In the genomic region with DNA sequence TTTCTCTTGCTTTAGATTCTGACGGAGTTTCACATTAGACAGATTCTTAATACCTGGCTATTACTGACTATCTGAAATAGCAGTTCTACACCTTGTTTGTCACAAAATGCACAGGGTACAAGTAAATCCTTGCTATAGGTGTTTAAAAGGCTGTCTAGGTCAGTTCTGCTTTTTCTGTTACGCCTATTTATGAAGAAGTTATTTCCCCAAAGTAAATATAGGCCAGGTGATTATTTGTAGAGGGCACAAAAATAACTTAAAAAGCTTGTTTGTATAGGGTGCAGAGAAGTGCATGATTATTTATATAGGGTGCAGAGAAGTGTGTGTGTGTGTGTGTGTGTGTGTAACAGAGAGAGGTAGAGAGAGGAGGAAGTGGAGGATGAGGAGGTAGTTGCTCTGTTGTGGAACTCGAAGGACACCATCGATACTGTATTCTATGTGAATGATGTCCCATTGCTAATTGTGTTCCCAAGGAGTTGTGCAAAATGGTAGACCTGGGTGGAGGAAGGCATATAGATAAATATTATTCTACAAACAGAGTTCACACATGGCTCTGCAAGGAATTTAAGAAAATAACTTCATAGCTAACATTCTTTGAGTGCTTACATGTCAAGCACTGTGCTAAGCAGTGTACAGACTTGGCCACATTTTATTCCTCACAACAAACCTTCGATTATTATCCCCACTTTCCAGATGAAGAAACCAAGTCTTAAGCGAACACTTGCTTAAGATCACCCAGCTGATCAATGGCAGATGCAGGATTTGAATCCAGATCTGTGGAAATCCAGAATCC, we compare ENCODE assay signal across 25 cellular contexts.
A peak's percentile ranks its signal among the peaks of the same experiment; 100 is the strongest.
DNase-seq lines count a peak whose midpoint lies in the region; ATAC-seq, FAIRE-seq and TF ChIP-seq lines count a peak whose summit lies in the region.
"Had no signal": no experiment of that assay in that cellular context is flagged by ENCODE, and none has a peak within 500 bp of the region (broad histone marks: within the 10 kb centered on the region; RNA-seq: fewer than 3 reads in every experiment).

No MANE protein-coding gene starts in this region.

- intact Hi-C loops in HepG2 (cut with micrococcal nuclease; ENCODE audit: unreplicated experiment): no loop called here

- in situ Hi-C loops in HepG2 (cut with HindIII; ENCODE audit: extremely low pct_ligation_motif_present, low pct_unique_long_range_greater_than_20kb): no loop called here

- no peak overlapping the region for H2BK5ac ChIP-seq in mesenchymal stem cell (ENCODE audit: low read depth, low read length, poor library complexity, severe bottlenecking)

- H3K36me3 Mint-ChIP-seq in brain (no peaks in the 10 kb centered on the region), naive B cell (peaks cover 7 to 8% of the 10 kb centered on the region in 2 donors)

- H2BK120ac ChIP-seq in mesenchymal stem cell (ENCODE audit: low read depth, low read length): no peak overlapping the region

- H2BK15ac ChIP-seq in mesenchymal stem cell (ENCODE audit: low read depth, poor library complexity, severe bottlenecking): no peak overlapping the region

- TF ChIP-seq CTCF in brain (conservative IDR thresholded peaks at IDR 0.05) (no peak), HepG2 (CRISPR knock-in tag; IDR thresholded peaks at IDR 0.05) (no peak)

- no TSS peak for BruUV-seq in HepG2 (replicated peaks; lab: Mats Ljungman, UMichigan)

- H3K4me3 ChIP-seq in HepG2 (replicated peaks in 1 of 3; ENCODE audit: insufficient read depth in 1 of 3, low read depth in 2 of 3, low read length in 3 of 3) (no peak overlapping the region), mesenchymal stem cell (ENCODE audit: insufficient read depth in 1 of 2, low read depth in 1 of 2, low read length in 2 of 2) (no peak overlapping the region)
- H3K4me3 ChIP-seq: breast epithelium, lung, psoas muscle had no signal

- H4K8ac ChIP-seq in mesenchymal stem cell (ENCODE audit: low read length): no peak overlapping the region

- TF ChIP-seq EP300 in HepG2 (IDR thresholded peaks at IDR 0.05; ENCODE audit: low read depth in 2 of 2, low read length in 2 of 2) (no peak), HepG2 (CRISPR knock-in tag; IDR thresholded peaks at IDR 0.05; ENCODE audit: borderline replicate concordance) (no peak)

- H2AFZ ChIP-seq in HepG2 (ENCODE audit: low read length) (no peak overlapping the region), mesenchymal stem cell (ENCODE audit: low read depth, low read length) (no peak overlapping the region)

- H3K27ac Mint-ChIP-seq in brain (peak overlapping the region in 3 of 5 experiments; percentile 65 to 83 (median 68)), naive B cell (peak overlapping the region; percentile 28 to 88 (median 69))
- H3K27ac Mint-ChIP-seq: activated T-cell treated with anti-CD3 and anti-CD28 coated beads, Interleukin-2, amount 50 U/mL, for 72 hours had no signal

- TF ChIP-seq RAD21 in HepG2 (CRISPR knock-in tag; IDR thresholded peaks at IDR 0.05): no peak

- H3K27me3 Mint-ChIP-seq in brain (no peaks in the 10 kb centered on the region), naive B cell (no peaks in the 10 kb centered on the region)

- no peak overlapping the region for H3K23ac ChIP-seq in mesenchymal stem cell (ENCODE audit: low read length in 2 of 2)

- H3K36me3 ChIP-seq in HepG2 (replicated peaks in 1 of 2; ENCODE audit: control insufficient read depth in 1 of 2, insufficient read depth in 2 of 2, low read length in 2 of 2): no peaks in the 10 kb centered on the region
- H3K36me3 ChIP-seq in mesenchymal stem cell (ENCODE audit: control insufficient read depth in 1 of 2, insufficient read depth in 2 of 2, low read depth in 1 of 2, low read length in 2 of 2): no peaks in the 10 kb centered on the region
- H3K36me3 ChIP-seq: breast epithelium, neutrophil had no signal

- peak; percentile 63 for FAIRE-seq in urothelium cell line (lab: Jason Lieb, UNC)
- FAIRE-seq in HepG2 (lab: Jason Lieb, UNC): no peak
- FAIRE-seq: kidney, TTC549 had no signal

- CTCF ChIA-PET in HepG2 (lab: Yijun Ruan, JAX; ENCODE audit: low intra/inter-chr PET ratio, low total read pairs): no interaction called here

- no peak overlapping the region for H3K4ac ChIP-seq in mesenchymal stem cell (ENCODE audit: low read depth in 1 of 2, low read length in 2 of 2)

- no peaks in the 10 kb centered on the region for H3K9me3 ChIP-seq in HepG2 (ENCODE audit: low read length)
- H3K9me3 ChIP-seq in mesenchymal stem cell (ENCODE audit: control insufficient read depth, low read length): no peaks in the 10 kb centered on the region
- H3K9me3 ChIP-seq: breast epithelium, neutrophil, psoas muscle had no signal

- POLR2A ChIA-PET in HepG2 (lab: Yijun Ruan, JAX): no interaction called here

- H3K4me3 Mint-ChIP-seq in brain (no peak overlapping the region), naive B cell (peak overlapping the region; percentile 6 to 85 (median 67))
- H3K4me3 Mint-ChIP-seq: activated T-cell treated with anti-CD3 and anti-CD28 coated beads, Interleukin-2, amount 50 U/mL, for 72 hours had no signal

- H3K9ac ChIP-seq in HepG2 (ENCODE audit: insufficient read depth, low read depth, low read length) (no peak overlapping the region), mesenchymal stem cell (ENCODE audit: low read length) (no peak overlapping the region)

- no peaks in the 10 kb centered on the region for H3K79me2 ChIP-seq in HepG2 (ENCODE audit: insufficient read depth, low read length)

- H3K4me2 ChIP-seq in HepG2 (ENCODE audit: low read depth, low read length) (no peak overlapping the region), mesenchymal stem cell (ENCODE audit: low read length, poor library complexity, severe bottlenecking) (no peak overlapping the region)

- no peak overlapping the region for H3K27ac ChIP-seq in HepG2 (ENCODE audit: extremely low read length, insufficient read depth, low read length)
- H3K27ac ChIP-seq in mesenchymal stem cell (ENCODE audit: low read length, poor library complexity, severe bottlenecking): no peak overlapping the region
- H3K27ac ChIP-seq: neutrophil, psoas muscle had no signal

- H4K91ac ChIP-seq in mesenchymal stem cell (ENCODE audit: low read length): no peak overlapping the region

- no peak for TF ChIP-seq POLR2A in HepG2 (IDR thresholded peaks at IDR 0.05; ENCODE audit: insufficient read depth in 1 of 2, low read depth in 2 of 2, low read length in 2 of 2)

- H3K9me3 Mint-ChIP-seq in brain: peaks cover 0 to 4% (median 0%) of the 10 kb centered on the region in 5 experiments
- no peaks in the 10 kb centered on the region for H3K9me3 Mint-ChIP-seq in naive B cell
- H3K9me3 Mint-ChIP-seq: activated T-cell treated with anti-CD3 and anti-CD28 coated beads, Interleukin-2, amount 50 U/mL, for 72 hours had no signal

- H2BK12ac ChIP-seq in mesenchymal stem cell (ENCODE audit: low read length in 2 of 2): no peak overlapping the region

- no peaks in the 10 kb centered on the region; a peak in 1 of 5 replicates for H3K27me3 ChIP-seq in HepG2 (ENCODE audit: control insufficient read depth in 1 of 2, insufficient read depth in 2 of 2, low read length in 2 of 2)
- peaks cover 4 to 8% of the 10 kb centered on the region in 2 experiments for H3K27me3 ChIP-seq in mesenchymal stem cell (ENCODE audit: control insufficient read depth in 1 of 2, insufficient read depth in 1 of 2, low read length in 2 of 2)
- H3K27me3 ChIP-seq: breast epithelium, neutrophil had no signal

- ATAC-seq in HG02759 (IDR thresholded peaks at IDR 0.05; ENCODE audit: unreplicated experiment) (peak; percentile 56), naive B cell (ENCODE audit: low read depth in 2 of 2) (peak; percentile 81 to 85), HepG2 (no peak)
- ATAC-seq: activated T-cell treated with anti-CD3 and anti-CD28 coated beads, Interleukin-2, amount 50 U/mL, for 72 hours; Panc1; psoas muscle had no signal

- H3K79me1 ChIP-seq in mesenchymal stem cell (replicated peaks; ENCODE audit: low read length, poor library complexity, severe bottlenecking): no peaks in the 10 kb centered on the region

- no peak overlapping the region for H2AK5ac ChIP-seq in mesenchymal stem cell (ENCODE audit: low read length, severe bottlenecking)

- 0 out of 2 replicates have a peak, but pooled peaks cover 9% of the 10 kb centered on the region for H3K4me1 ChIP-seq in HepG2 (ENCODE audit: insufficient read depth, low read length)
- no peaks in the 10 kb centered on the region for H3K4me1 ChIP-seq in mesenchymal stem cell (ENCODE audit: control insufficient read depth, insufficient read depth, low read depth, low read length)
- H3K4me1 ChIP-seq: psoas muscle had no signal

- DNase-seq in naive B cell (peak; percentile 28), urothelium cell line (ENCODE audit: low spot score) (no peak), HepG2 (ENCODE audit: low spot score) (no peak), mesenchymal stem cell (no peak)
- no peak for DNase-seq in activated CD8-positive, alpha-beta memory T cell treated with anti-CD3 and anti-CD28 coated beads for 24 hours
- DNase-seq: activated CD4-positive, alpha-beta T cell treated with anti-CD3 and anti-CD28 coated beads for 4 hours; activated naive CD4-positive, alpha-beta T cell treated with Interleukin-2 at 50 U/mL for 16 hours; activated T-cell treated with anti-CD3 and anti-CD28 coated beads, Interleukin-2, amount 50 U/mL, for 72 hours; DMS153; GDM1; H7; Kasumi-1; kidney; NCI-H2171 treated with DMSO at 0.1 percent for 48 hours; NCI-H524 treated with DMSO at 0.1 percent for 48 hours; psoas muscle; SIG-M5; substantia nigra had no signal

- WGBS in HepG2 (ENCODE audit: low lambda C conversion rate): 43% methylated on average over 6 of the region's 6 CpGs
- 86% methylated on average over 3 of the region's 6 CpGs for WGBS in mesenchymal stem cell

- no peaks in the 10 kb centered on the region for H4K20me1 ChIP-seq in HepG2 (ENCODE audit: insufficient read depth, low read length)

- no peak overlapping the region for H3K18ac ChIP-seq in mesenchymal stem cell (ENCODE audit: low read depth in 1 of 2, low read length in 2 of 2)

- peaks cover 69% of the 10 kb centered on the region for H3K4me1 Mint-ChIP-seq in brain
- H3K4me1 Mint-ChIP-seq in naive B cell: peaks cover 54 to 80% (median 73%) of the 10 kb centered on the region in 3 donors

- H3K14ac ChIP-seq in mesenchymal stem cell (ENCODE audit: low read length in 2 of 2): no peak overlapping the region

Comparison
In these comparisons a context has a peak if more than half of its experiments do, and no peak if none do; other contexts are left out.
1. H3K4me3 Mint-ChIP-seq: peak in naive B cell (8 of 8); none in brain (0 of 5).